Comparison of ENCODE assay signal across 1 cellular context in genomic region chr5:137754961-137755762, GRCh38.
A peak's percentile ranks its signal among the peaks of the same experiment; 100 is the strongest.
TF ChIP-seq lines count a peak whose summit lies in the region.

No MANE protein-coding gene starts in this region.

TF ChIP-seq in K562, 482 proteins besides CTCF, POLR2A, EP300 and RAD21 (continued from another document and continues in another):
- TF ChIP-seq E2F6 (IDR thresholded peaks at IDR 0.05; ENCODE audit: borderline replicate concordance in 1 of 2, extremely low read depth in 1 of 2, insufficient read depth in 1 of 2, insufficient read length in 1 of 2, low read depth in 1 of 2, low read length in 1 of 2, poor library complexity in 1 of 2, severe bottlenecking in 1 of 2) = peak in 1 of 2 experiments; percentile 26
- no peak for TF ChIP-seq PHB2 (IDR thresholded peaks at IDR 0.05; ENCODE audit: low read depth)
- TF ChIP-seq ETS2 (tag; IDR thresholded peaks at IDR 0.05; ENCODE audit: borderline replicate concordance, poor library complexity, severe bottlenecking) = no peak
- TF ChIP-seq CBX3 (IDR thresholded peaks at IDR 0.05; ENCODE audit: borderline replicate concordance in 1 of 2, low read length in 2 of 2) = no peak; a peak in 1 of 3 replicates
- no peak for TF ChIP-seq U2AF2 (optimal IDR thresholded peaks at IDR 0.05; ENCODE audit: low read depth, low read length)
- no peak for TF ChIP-seq NR4A1 (CRISPR knock-in tag; IDR thresholded peaks at IDR 0.05)
- no peak; the same call in 1 of the 2 replicates for TF ChIP-seq NR4A1 (tag; IDR thresholded peaks at IDR 0.05)
- peak; percentile 85; the same call in 1 of the 2 replicates for TF ChIP-seq L3MBTL2 (IDR thresholded peaks at IDR 0.05)
- TF ChIP-seq TEAD1 (CRISPR knock-in tag; IDR thresholded peaks at IDR 0.05) = no peak
- TF ChIP-seq ILF3 (IDR thresholded peaks at IDR 0.05; ENCODE audit: borderline replicate concordance) = no peak
- TF ChIP-seq ZFP30 (CRISPR knock-in tag; IDR thresholded peaks at IDR 0.05; ENCODE audit: borderline replicate concordance) = no peak
- TF ChIP-seq MTA3 (IDR thresholded peaks at IDR 0.05; ENCODE audit: borderline replicate concordance) = no peak
- TF ChIP-seq ZNF12 (CRISPR knock-in tag; IDR thresholded peaks at IDR 0.05) = no peak; the same call in 1 of the 2 replicates
- no peak for TF ChIP-seq PRPF4 (IDR thresholded peaks at IDR 0.05; ENCODE audit: insufficient read depth, low read depth, low read length, poor library complexity, severe bottlenecking)
- TF ChIP-seq ZNF76 (CRISPR knock-in tag; IDR thresholded peaks at IDR 0.05; ENCODE audit: borderline replicate concordance) = no peak
- TF ChIP-seq ZNF280A (IDR thresholded peaks at IDR 0.05; ENCODE audit: low read depth, partially characterized antibody) = no peak
- TF ChIP-seq GATAD2A (IDR thresholded peaks at IDR 0.05) = 0 out of 2 replicates have a peak, but pooled peaks have one; percentile 3
- TF ChIP-seq NFXL1 (CRISPR knock-in tag; IDR thresholded peaks at IDR 0.05) = no peak
- TF ChIP-seq TARDBP (IDR thresholded peaks at IDR 0.05) = no peak
- TF ChIP-seq ZNF280B (CRISPR knock-in tag; IDR thresholded peaks at IDR 0.05) = no peak
- no peak for TF ChIP-seq EHMT2 (IDR thresholded peaks at IDR 0.05)
- no peak for TF ChIP-seq ZNF184 (CRISPR knock-in tag; IDR thresholded peaks at IDR 0.05)
- TF ChIP-seq VEZF1 (CRISPR knock-in tag; IDR thresholded peaks at IDR 0.05) = peak; percentile 66
- no peak for TF ChIP-seq LARP7 (IDR thresholded peaks at IDR 0.05)
- 0 out of 2 replicates have a peak, but pooled peaks have one; percentile 81 for TF ChIP-seq AFF4 (CRISPR knock-in tag; IDR thresholded peaks at IDR 0.05)
- no peak for TF ChIP-seq STAT5A (IDR thresholded peaks at IDR 0.05; ENCODE audit: borderline replicate concordance, low read length)
- no peak for TF ChIP-seq NFE2 (IDR thresholded peaks at IDR 0.05; ENCODE audit: low read depth)
- TF ChIP-seq RBM25 (IDR thresholded peaks at IDR 0.05; ENCODE audit: low read depth, low read length, severe bottlenecking) = no peak
- TF ChIP-seq MNT (conservative IDR thresholded peaks at IDR 0.05) = peak; percentile 31 to 39; a peak in 1 of 4 replicates
- TF ChIP-seq YBX1 (IDR thresholded peaks at IDR 0.05) = no peak
- TF ChIP-seq CBX5 (IDR thresholded peaks at IDR 0.05; ENCODE audit: borderline replicate concordance, low read depth) = no peak
- TF ChIP-seq FIP1L1 (IDR thresholded peaks at IDR 0.05; ENCODE audit: low read depth, low read length, poor library complexity, severe bottlenecking) = no peak
- peak; percentile 87 for TF ChIP-seq CREB3 (tag; conservative IDR thresholded peaks at IDR 0.05; ENCODE audit: low read depth)
- TF ChIP-seq PURB (CRISPR knock-in tag; IDR thresholded peaks at IDR 0.05; ENCODE audit: low read depth) = no peak
- no peak for TF ChIP-seq UBTF (IDR thresholded peaks at IDR 0.05; ENCODE audit: borderline replicate concordance in 1 of 2, low read depth in 2 of 2, low read length in 2 of 2)
- TF ChIP-seq ATF3 (IDR thresholded peaks at IDR 0.05) = no peak
- no peak for TF ChIP-seq ATF3 (CRISPR knock-in tag; conservative IDR thresholded peaks at IDR 0.05)
- TF ChIP-seq ZKSCAN8 (CRISPR knock-in tag; IDR thresholded peaks at IDR 0.05) = no peak
- no peak for TF ChIP-seq NR2C1 (IDR thresholded peaks at IDR 0.05)
- TF ChIP-seq NR2C1 (tag; IDR thresholded peaks at IDR 0.05) = 0 out of 2 replicates have a peak, but pooled peaks have one; percentile 21
- TF ChIP-seq ZNF57 (CRISPR knock-in tag; IDR thresholded peaks at IDR 0.05) = no peak
- no peak for TF ChIP-seq CXXC5 (CRISPR knock-in tag; IDR thresholded peaks at IDR 0.05)
- TF ChIP-seq ARID2 (IDR thresholded peaks at IDR 0.05) = no peak
- TF ChIP-seq GTF2E2 (tag; IDR thresholded peaks at IDR 0.05) = peak; percentile 15; the same call in 1 of the 2 replicates
- no peak for TF ChIP-seq BHLHE40 (IDR thresholded peaks at IDR 0.05; ENCODE audit: low read length)
- no peak for TF ChIP-seq ETV6 (IDR thresholded peaks at IDR 0.05; ENCODE audit: borderline replicate concordance in 1 of 2, low read depth in 2 of 2, low read length in 1 of 2)
- no peak for TF ChIP-seq ETV6 (CRISPR knock-in tag; IDR thresholded peaks at IDR 0.05; ENCODE audit: borderline replicate concordance)
- TF ChIP-seq SMC3 (conservative IDR thresholded peaks at IDR 0.05; ENCODE audit: insufficient read depth, low read depth, low read length) = no peak
- TF ChIP-seq E2F8 (IDR thresholded peaks at IDR 0.05; ENCODE audit: low read depth, partially characterized antibody) = no peak
- no peak for TF ChIP-seq HNRNPLL (IDR thresholded peaks at IDR 0.05; ENCODE audit: low read depth, low read length, poor library complexity, severe bottlenecking)
- no peak for TF ChIP-seq CBX2 (IDR thresholded peaks at IDR 0.05; ENCODE audit: insufficient read depth, low read length, poor library complexity, severe bottlenecking)
